32 cellular contexts compared by ENCODE assay signal in genomic region chr20:6678101-6678500, GRCh38.
A peak's percentile ranks its signal among the peaks of the same experiment; 100 is the strongest.
DNase-seq lines count a peak whose midpoint lies in the region; ATAC-seq, FAIRE-seq and TF ChIP-seq lines count a peak whose summit lies in the region.
"Had no signal": no experiment of that assay in that cellular context is flagged by ENCODE, and none has a peak within 500 bp of the region (broad histone marks: within the 10 kb centered on the region; RNA-seq: fewer than 3 reads in every experiment).

No MANE protein-coding gene starts in this region.

- H3K4me2 ChIP-seq in A549 (no peak overlapping the region), endothelial cell of umbilical vein (ENCODE audit: insufficient read depth, low read length) (peak overlapping the region; percentile 21)
- H3K4me2 ChIP-seq: BLaER1; BLaER1 treated with 17β-estradiol and CSF1 and Interleukin-3, amounts not matched to agents 10 nM and 100 nM had no signal

- H3K4me3 ChIP-seq in A549 (no peak overlapping the region), endothelial cell of umbilical vein (replicated peaks in 1 of 3; ENCODE audit: insufficient read depth in 1 of 3, low read depth in 1 of 3, low read length in 3 of 3) (no peak overlapping the region), small intestine (ENCODE audit: low read depth in 1 of 2, low read length in 2 of 2) (no peak overlapping the region)
- H3K4me3 ChIP-seq: BLaER1; BLaER1 treated with 17β-estradiol and CSF1 and Interleukin-3, amounts not matched to agents 10 nM and 100 nM had no signal

- H3K9me3 ChIP-seq in A549 (no peaks in the 10 kb centered on the region), endothelial cell of umbilical vein (replicated peaks; ENCODE audit: control insufficient read depth, insufficient read depth, low read length) (no peaks in the 10 kb centered on the region), small intestine (ENCODE audit: control insufficient read depth, low read depth) (no peaks in the 10 kb centered on the region)
- H3K9me3 ChIP-seq: BE2C, Caco-2 had no signal

- TF ChIP-seq POLR2A in A549 (IDR thresholded peaks at IDR 0.05; ENCODE audit: low read length) (no peak), endothelial cell of umbilical vein (IDR thresholded peaks at IDR 0.05; ENCODE audit: low read depth, low read length) (no peak)

- no peak for ATAC-seq in A549
- ATAC-seq in HG03039 (IDR thresholded peaks at IDR 0.05; ENCODE audit: unreplicated experiment), result no peak
- ATAC-seq: CD8-positive, alpha-beta T cell had no signal

- BruUV-seq in endothelial cell of umbilical vein (replicated peaks; lab: Mats Ljungman, UMichigan), result no TSS peak

- H3K27me3 ChIP-seq in endothelial cell of umbilical vein (ENCODE audit: control insufficient read depth in 2 of 2, insufficient read depth in 2 of 2, low read length in 2 of 2), result no peaks in the 10 kb centered on the region
- no peaks in the 10 kb centered on the region for H3K27me3 ChIP-seq in small intestine (ENCODE audit: control insufficient read depth in 2 of 2, insufficient read depth in 2 of 2, low read length in 2 of 2)
- H3K27me3 ChIP-seq: BE2C; BLaER1; BLaER1 treated with 17β-estradiol and CSF1 and Interleukin-3, amounts not matched to agents 10 nM and 100 nM had no signal

- H3K9me1 ChIP-seq in endothelial cell of umbilical vein (replicated peaks; ENCODE audit: control insufficient read depth, extremely low read depth, insufficient read depth, low read length), result no peaks in the 10 kb centered on the region

- POLR2A ChIA-PET in A549 (lab: Yijun Ruan, JAX), result no interaction called here
- POLR2A ChIA-PET in endothelial cell of umbilical vein (lab: Charles Lee), result no interaction called here

- no peak overlapping the region for H2AFZ ChIP-seq in endothelial cell of umbilical vein (ENCODE audit: low read depth, low read length)

- intact Hi-C loops in endothelial cell of umbilical vein (cut with micrococcal nuclease), result loop anchor here (2.0 kb wide), 1 partner anchor 25 kb away; no protein-coding TSS in a partner anchor

- no peak overlapping the region for H3K27ac ChIP-seq in A549
- no peak overlapping the region for H3K27ac ChIP-seq in endothelial cell of umbilical vein (ENCODE audit: insufficient read depth, low read depth, low read length)
- no peak overlapping the region for H3K27ac ChIP-seq in small intestine (ENCODE audit: low read depth in 1 of 2, low read length in 1 of 2)
- H3K27ac ChIP-seq: 22Rv1; BLaER1; BLaER1 treated with 17β-estradiol and CSF1 and Interleukin-3, amounts not matched to agents 10 nM and 100 nM; C4-2B had no signal

- TF ChIP-seq RAD21 in A549 (conservative IDR thresholded peaks at IDR 0.05 in 1 of 2, IDR thresholded peaks at IDR 0.05 in 1 of 2), result no peak

- CTCF ChIA-PET in A549 (lab: Yijun Ruan, JAX) (interaction anchor here (0.7 kb wide), 1 partner anchor 384 kb away, joined by 4 read pairs; no protein-coding TSS in a partner anchor), endothelial cell of umbilical vein (lab: Charles Lee) (interaction anchor here (1.0 to 1.9 kb wide), 4 partner anchors 14 to 95 kb away, joined by 3 to 6 read pairs (median 5); no protein-coding TSS in a partner anchor)

- H3K9ac ChIP-seq in endothelial cell of umbilical vein (replicated peaks; ENCODE audit: extremely low read depth, insufficient read depth, low read length), result no peak overlapping the region
- H3K9ac ChIP-seq: BLaER1; BLaER1 treated with 17β-estradiol and CSF1 and Interleukin-3, amounts not matched to agents 10 nM and 100 nM had no signal

- TF ChIP-seq CTCF in A549 (IDR thresholded peaks at IDR 0.05) (no peak), endothelial cell of umbilical vein (IDR thresholded peaks at IDR 0.05; ENCODE audit: extremely low read depth in 1 of 2, insufficient read depth in 1 of 2, low read depth in 1 of 2, low read length in 2 of 2) (no peak)

- no peaks in the 10 kb centered on the region for H4K20me1 ChIP-seq in endothelial cell of umbilical vein (replicated peaks; ENCODE audit: control insufficient read depth, extremely low read depth, insufficient read depth, low read length)
- H4K20me1 ChIP-seq: BLaER1; BLaER1 treated with 17β-estradiol and CSF1 and Interleukin-3, amounts not matched to agents 10 nM and 100 nM had no signal

- H3K79me2 ChIP-seq in endothelial cell of umbilical vein (ENCODE audit: control insufficient read depth, insufficient read depth, low read length), result no peaks in the 10 kb centered on the region

- DNase-seq in A549 (ENCODE audit: low read depth in 1 of 2, low spot score in 1 of 2) (no peak), endothelial cell of umbilical vein (ENCODE audit: low read depth, low spot score) (peak; percentile 49), small intestine (no peak), HTR-8/SVneo (ENCODE audit: insufficient read length, low spot score) (no peak), DMS53 treated with DMSO at 0.1 percent for 48 hours (lab: John Stamatoyannopoulos, UW; ENCODE audit: unreplicated experiment) (no peak)
- DNase-seq: 8988T; ACHN; AML-193; BE2C; C1 segment of cervical spinal cord; Caco-2; Calu3; CD4-positive, alpha-beta memory T cell; CD4-positive, alpha-beta T cell; CD4-positive, CD25-positive, alpha-beta regulatory T cell; CD8-positive, alpha-beta memory T cell; CD8-positive, alpha-beta T cell; COR-L47; DMS 273 treated with DMSO at 0.1 percent for 48 hours; DMS153; DMS53; DMS79; DMS79 treated with DMSO at 0.1 percent for 48 hours; DND-41; EL had no signal

- H3K4me1 ChIP-seq in A549 (no peaks in the 10 kb centered on the region), endothelial cell of umbilical vein (ENCODE audit: control insufficient read depth, extremely low read depth, insufficient read depth, low read length) (peaks cover 27% of the 10 kb centered on the region), small intestine (ENCODE audit: control insufficient read depth in 2 of 2, insufficient read depth in 1 of 2, low read depth in 1 of 2, low read length in 1 of 2) (no peaks in the 10 kb centered on the region)
- H3K4me1 ChIP-seq: BE2C, Caco-2 had no signal

- dilution Hi-C loops in endothelial cell of umbilical vein (cut with MboI; ENCODE audit: extremely low pct_ligation_motif_present, low sequenced_read_pairs), result no loop called here

- H3K36me3 ChIP-seq in endothelial cell of umbilical vein (ENCODE audit: control insufficient read depth in 2 of 2, extremely low read depth in 1 of 2, insufficient read depth in 2 of 2, low read length in 2 of 2) (no peaks in the 10 kb centered on the region), small intestine (ENCODE audit: control insufficient read depth in 2 of 2, insufficient read depth in 2 of 2, low read length in 2 of 2) (no peaks in the 10 kb centered on the region)
- H3K36me3 ChIP-seq: BE2C; BLaER1; BLaER1 treated with 17β-estradiol and CSF1 and Interleukin-3, amounts not matched to agents 10 nM and 100 nM had no signal

- no peak for TF ChIP-seq EP300 in A549 (IDR thresholded peaks at IDR 0.05)

- peak; percentile 73 for FAIRE-seq in A549 (lab: Jason Lieb, UNC)
- FAIRE-seq in endothelial cell of umbilical vein (lab: Jason Lieb, UNC), result peak; percentile 40
- peak; percentile 5 for FAIRE-seq in small intestine (lab: Jason Lieb, UNC)
- FAIRE-seq in HTR-8/SVneo (lab: Jason Lieb, UNC), result no peak
- FAIRE-seq: A204.1, D721Med had no signal

- 3% methylated on average over 1 of the region's 1 CpG for WGBS in A549 (ENCODE audit: missing lambda C conversion rate)
- WGBS in small intestine, 3 donors, result 50 to 78% (median 62%) methylated on average over 1 of the region's 1 CpG

TF ChIP-seq in A549, 52 proteins besides CTCF, POLR2A, EP300 and RAD21:
- TF ChIP-seq PBX3 (IDR thresholded peaks at IDR 0.05) (no peak), POLR2AphosphoS2 (conservative IDR thresholded peaks at IDR 0.05; ENCODE audit: low read length) (no peak)

TF ChIP-seq in endothelial cell of umbilical vein, 7 proteins besides CTCF, POLR2A, EP300 and RAD21:
- TF ChIP-seq JUN (IDR thresholded peaks at IDR 0.05; ENCODE audit: borderline replicate concordance, insufficient read depth, insufficient read length, low read depth) (no peak), EZH2 (IDR thresholded peaks at IDR 0.05; ENCODE audit: borderline replicate concordance, low read depth, low read length, severe bottlenecking) (no peak), GATA2 (IDR thresholded peaks at IDR 0.05; ENCODE audit: insufficient read depth, insufficient read length, low read depth, low read length) (peak; percentile 67), POLR2AphosphoS5 (IDR thresholded peaks at IDR 0.05; ENCODE audit: insufficient read depth, low read depth, low read length) (no peak), FOS (IDR thresholded peaks at IDR 0.05; ENCODE audit: borderline replicate concordance, insufficient read depth, low read length) (peak; percentile 23), MAX (IDR thresholded peaks at IDR 0.05; ENCODE audit: insufficient read depth, insufficient read length) (no peak)
TF ChIP-seq in endothelial cell of umbilical vein: peak in this region for 2.
